Comparison of ENCODE assay signal across 17 cellular contexts in genomic region chr4:120555058-120555457, GRCh38.
DNase-seq lines count a peak whose midpoint lies in the region; ATAC-seq and TF ChIP-seq lines count a peak whose summit lies in the region.
"Had no signal": no experiment of that assay in that cellular context is flagged by ENCODE, and none has a peak within 500 bp of the region (broad histone marks: within the 10 kb centered on the region; RNA-seq: fewer than 3 reads in every experiment).

No MANE protein-coding gene starts in this region.

- DNase-seq in NCI-H1092 treated with DMSO at 0.1 percent for 48 hours (lab: John Stamatoyannopoulos, UW): peak; percentile 0
- no peak for DNase-seq in NCI-H1092 (lab: John Stamatoyannopoulos, UW)
- peak in 1 of 2 donors; percentile 47 for DNase-seq in cardiac muscle cell (ENCODE audit: low read depth in 1 of 2, low spot score in 1 of 2)
- DNase-seq in cardiac septum (ENCODE audit: low spot score): no peak
- peak; percentile 15 for DNase-seq in brain pericyte (ENCODE audit: low read depth, low spot score)
- DNase-seq: BE2C; Calu3; CD4-positive, alpha-beta T cell; GOT3; NCI-H1048; NCI-H1930; NCI-H526 treated with DMSO at 0.1 percent for 48 hours had no signal

- no peak for TF ChIP-seq CTCF in cardiac muscle cell (IDR thresholded peaks at IDR 0.05; ENCODE audit: low read depth, low read length)

- ATAC-seq in SK-N-SH treated with all-trans-retinoic acid at 6 μM for 48 hours (no peak), GM18861 (IDR thresholded peaks at IDR 0.05; ENCODE audit: unreplicated experiment) (no peak)
- ATAC-seq: K562 had no signal

- H3K4me3 ChIP-seq in cardiac muscle cell: no peak overlapping the region
- H3K4me3 ChIP-seq in skeletal muscle tissue (ENCODE audit: low read length in 3 of 3): no peak overlapping the region
- H3K4me3 ChIP-seq: K562 had no signal

- H3K27ac ChIP-seq in cardiac muscle cell (peak overlapping the region; percentile 29), skeletal muscle tissue (ENCODE audit: low read depth, low read length) (peak overlapping the region; percentile 49)
- H3K27ac ChIP-seq: 22Rv1 had no signal

- H3K4me1 ChIP-seq in cardiac muscle cell (ENCODE audit: low read depth): peaks cover 14% of the 10 kb centered on the region
- peaks cover 0 to 5% (median 2%) of the 10 kb centered on the region in 3 donors for H3K4me1 ChIP-seq in skeletal muscle tissue (ENCODE audit: control insufficient read depth in 3 of 3, insufficient read depth in 3 of 3, low read length in 3 of 3)
- H3K4me1 ChIP-seq: BE2C had no signal

- H3K36me3 ChIP-seq in cardiac muscle cell: no peaks in the 10 kb centered on the region
- H3K36me3 ChIP-seq in skeletal muscle tissue (ENCODE audit: control insufficient read depth in 3 of 3, insufficient read depth in 3 of 3, low read length in 3 of 3): no peaks in the 10 kb centered on the region
- H3K36me3 ChIP-seq: BE2C had no signal

- H3K27me3 ChIP-seq in cardiac muscle cell (no peaks in the 10 kb centered on the region), skeletal muscle tissue (ENCODE audit: control insufficient read depth in 3 of 3, insufficient read depth in 3 of 3, low read length in 3 of 3) (no peaks in the 10 kb centered on the region)
- H3K27me3 ChIP-seq: BE2C had no signal

- intact Hi-C loops in cardiac septum (cut with DNase I): no loop called here

- no peaks in the 10 kb centered on the region for H3K9me3 ChIP-seq in cardiac muscle cell (ENCODE audit: low read depth)
- no peaks in the 10 kb centered on the region for H3K9me3 ChIP-seq in skeletal muscle tissue (ENCODE audit: control insufficient read depth in 3 of 3, low read length in 3 of 3)
- H3K9me3 ChIP-seq: BE2C had no signal

- no peak overlapping the region for H3K9ac ChIP-seq in skeletal muscle tissue (ENCODE audit: low read depth in 1 of 3, low read length in 3 of 3)

TF ChIP-seq in SK-N-SH treated with all-trans-retinoic acid at 6 μM for 48 hours, 23 proteins besides CTCF, POLR2A, EP300 and RAD21:
- TF ChIP-seq CSRNP3 (CRISPR knock-in tag; IDR thresholded peaks at IDR 0.05): no peak
- no peak for TF ChIP-seq ESRRG (CRISPR knock-in tag; IDR thresholded peaks at IDR 0.05)
- no peak for TF ChIP-seq RARB (CRISPR knock-in tag; IDR thresholded peaks at IDR 0.05)
- no peak for TF ChIP-seq GLIS3 (CRISPR knock-in tag; IDR thresholded peaks at IDR 0.05)
- TF ChIP-seq ARNTL (CRISPR knock-in tag; IDR thresholded peaks at IDR 0.05; ENCODE audit: borderline replicate concordance, low read depth): no peak
- no peak for TF ChIP-seq TOX (CRISPR knock-in tag; IDR thresholded peaks at IDR 0.05; ENCODE audit: borderline replicate concordance)
- TF ChIP-seq, protein P1, sequence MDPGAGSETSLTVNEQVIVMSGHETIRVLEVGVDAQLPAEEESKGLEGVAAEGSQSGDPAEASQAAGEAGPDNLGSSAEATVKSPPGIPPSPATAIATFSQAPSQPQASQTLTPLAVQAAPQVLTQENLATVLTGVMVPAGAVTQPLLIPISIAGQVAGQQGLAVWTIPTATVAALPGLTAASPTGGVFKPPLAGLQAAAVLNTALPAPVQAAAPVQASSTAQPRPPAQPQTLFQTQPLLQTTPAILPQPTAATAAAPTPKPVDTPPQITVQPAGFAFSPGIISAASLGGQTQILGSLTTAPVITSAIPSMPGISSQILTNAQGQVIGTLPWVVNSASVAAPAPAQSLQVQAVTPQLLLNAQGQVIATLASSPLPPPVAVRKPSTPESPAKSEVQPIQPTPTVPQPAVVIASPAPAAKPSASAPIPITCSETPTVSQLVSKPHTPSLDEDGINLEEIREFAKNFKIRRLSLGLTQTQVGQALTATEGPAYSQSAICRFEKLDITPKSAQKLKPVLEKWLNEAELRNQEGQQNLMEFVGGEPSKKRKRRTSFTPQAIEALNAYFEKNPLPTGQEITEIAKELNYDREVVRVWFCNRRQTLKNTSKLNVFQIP (CRISPR knock-in tag; IDR thresholded peaks at IDR 0.05; ENCODE audit: borderline replicate concordance, low read depth): no peak
- TF ChIP-seq SNAI2 (CRISPR knock-in tag; IDR thresholded peaks at IDR 0.05): no peak
- TF ChIP-seq ZC3H10 (CRISPR knock-in tag; IDR thresholded peaks at IDR 0.05): no peak
- TF ChIP-seq, protein P2, sequence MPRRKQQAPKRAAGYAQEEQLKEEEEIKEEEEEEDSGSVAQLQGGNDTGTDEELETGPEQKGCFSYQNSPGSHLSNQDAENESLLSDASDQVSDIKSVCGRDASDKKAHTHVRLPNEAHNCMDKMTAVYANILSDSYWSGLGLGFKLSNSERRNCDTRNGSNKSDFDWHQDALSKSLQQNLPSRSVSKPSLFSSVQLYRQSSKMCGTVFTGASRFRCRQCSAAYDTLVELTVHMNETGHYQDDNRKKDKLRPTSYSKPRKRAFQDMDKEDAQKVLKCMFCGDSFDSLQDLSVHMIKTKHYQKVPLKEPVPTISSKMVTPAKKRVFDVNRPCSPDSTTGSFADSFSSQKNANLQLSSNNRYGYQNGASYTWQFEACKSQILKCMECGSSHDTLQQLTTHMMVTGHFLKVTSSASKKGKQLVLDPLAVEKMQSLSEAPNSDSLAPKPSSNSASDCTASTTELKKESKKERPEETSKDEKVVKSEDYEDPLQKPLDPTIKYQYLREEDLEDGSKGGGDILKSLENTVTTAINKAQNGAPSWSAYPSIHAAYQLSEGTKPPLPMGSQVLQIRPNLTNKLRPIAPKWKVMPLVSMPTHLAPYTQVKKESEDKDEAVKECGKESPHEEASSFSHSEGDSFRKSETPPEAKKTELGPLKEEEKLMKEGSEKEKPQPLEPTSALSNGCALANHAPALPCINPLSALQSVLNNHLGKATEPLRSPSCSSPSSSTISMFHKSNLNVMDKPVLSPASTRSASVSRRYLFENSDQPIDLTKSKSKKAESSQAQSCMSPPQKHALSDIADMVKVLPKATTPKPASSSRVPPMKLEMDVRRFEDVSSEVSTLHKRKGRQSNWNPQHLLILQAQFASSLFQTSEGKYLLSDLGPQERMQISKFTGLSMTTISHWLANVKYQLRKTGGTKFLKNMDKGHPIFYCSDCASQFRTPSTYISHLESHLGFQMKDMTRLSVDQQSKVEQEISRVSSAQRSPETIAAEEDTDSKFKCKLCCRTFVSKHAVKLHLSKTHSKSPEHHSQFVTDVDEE (CRISPR knock-in tag; IDR thresholded peaks at IDR 0.05): no peak
- no peak for TF ChIP-seq ZNF565 (CRISPR knock-in tag; conservative IDR thresholded peaks at IDR 0.05; ENCODE audit: low read depth)
- TF ChIP-seq TCF4 (CRISPR knock-in tag; IDR thresholded peaks at IDR 0.05; ENCODE audit: borderline replicate concordance): no peak
- TF ChIP-seq OSR1 (CRISPR knock-in tag; IDR thresholded peaks at IDR 0.05): no peak
- no peak for TF ChIP-seq ISL1 (CRISPR knock-in tag; IDR thresholded peaks at IDR 0.05)
- TF ChIP-seq PPARA (CRISPR knock-in tag; IDR thresholded peaks at IDR 0.05; ENCODE audit: borderline replicate concordance): no peak
TF ChIP-seq in SK-N-SH treated with all-trans-retinoic acid at 6 μM for 48 hours: peak in this region for 0.

Comparison
In these comparisons a context has a peak if more than half of its experiments do, and no peak if none do; other contexts are left out.
1. DNase-seq: peak in NCI-H1092 treated with DMSO at 0.1 percent for 48 hours (single experiment) and brain pericyte (single experiment); none in NCI-H1092 (single experiment) and cardiac septum (single experiment).